ENCODE assay signal across 11 cellular contexts in genomic region chr9:129868571-129869486, GRCh38. TPM values are rescaled to one million over a fixed set of nuclear protein-coding genes. Genes with fewer than 3 reads are reported as not detected.
DNase-seq lines count a peak whose midpoint lies in the region; ATAC-seq, FAIRE-seq and TF ChIP-seq lines count a peak whose summit lies in the region.
"Had no signal": no experiment of that assay in that cellular context is flagged by ENCODE, and none has a peak within 500 bp of the region (broad histone marks: within the 10 kb centered on the region; RNA-seq: fewer than 3 reads in every experiment).

No MANE protein-coding gene starts in this region.

- no peak for TF ChIP-seq EP300 in upper lobe of left lung (IDR thresholded peaks at IDR 0.05)

- no peak for FAIRE-seq in HTR-8/SVneo (lab: Jason Lieb, UNC)
- FAIRE-seq: A204.1 had no signal

- TF ChIP-seq CTCF in osteoblast (IDR thresholded peaks at IDR 0.05; ENCODE audit: extremely low read depth, low read depth, low read length) (no peak), upper lobe of left lung (IDR thresholded peaks at IDR 0.05) (no peak)

- intact Hi-C loops in Right ventricle myocardium superior (cut with DNase I) (no loop called here), cardiac septum (cut with DNase I) (no loop called here)

- no peaks in the 10 kb centered on the region for H3K4me1 ChIP-seq in osteoblast (ENCODE audit: insufficient read depth, low read length)
- H3K4me1 ChIP-seq in upper lobe of left lung = no peaks in the 10 kb centered on the region

- H3K27me3 ChIP-seq in osteoblast (ENCODE audit: insufficient read depth, low read length) (no peaks in the 10 kb centered on the region), upper lobe of left lung (no peaks in the 10 kb centered on the region)

- DNase-seq in Right ventricle myocardium superior (no peak), cardiac septum (ENCODE audit: low spot score) (no peak), osteoblast (ENCODE audit: insufficient read length, low spot score, missing footprints) (peak; percentile 74), upper lobe of left lung (peak; percentile 55 to 90), HTR-8/SVneo (ENCODE audit: insufficient read length, low spot score) (no peak), UCSD-AML1 (lab: John Stamatoyannopoulos, UW; ENCODE audit: unreplicated experiment) (no peak)
- DNase-seq in activated naive CD4-positive, alpha-beta T cell treated with anti-CD3 and anti-CD28 coated beads, Interleukin-2, amount 50 U/mL, for 16 hours = peak; percentile 83
- DNase-seq: cortex of kidney had no signal

- no peak for TF ChIP-seq POLR2A in upper lobe of left lung (IDR thresholded peaks at IDR 0.05)

- no peaks in the 10 kb centered on the region for H3K9me3 ChIP-seq in osteoblast (ENCODE audit: low read depth, low read length)
- H3K9me3 ChIP-seq in upper lobe of left lung = no peaks in the 10 kb centered on the region
- H3K9me3 ChIP-seq: thoracic aorta had no signal

- H3K27ac ChIP-seq in osteoblast (ENCODE audit: low read depth, low read length) (no peak overlapping the region), upper lobe of left lung (peak overlapping the region in 2 of 4 donors; percentile 53 to 75)
- H3K27ac ChIP-seq: thoracic aorta had no signal

- H2AFZ ChIP-seq in osteoblast (ENCODE audit: low read length) = no peak overlapping the region

- H3K79me2 ChIP-seq in osteoblast (ENCODE audit: insufficient read depth, low read length) = no peaks in the 10 kb centered on the region

- no peaks in the 10 kb centered on the region for H4K20me1 ChIP-seq in osteoblast (ENCODE audit: insufficient read depth, low read length)

- H3K36me3 ChIP-seq in osteoblast (ENCODE audit: insufficient read depth, low read length) (peaks cover 27% of the 10 kb centered on the region), upper lobe of left lung (peaks cover 0 to 45% (median 24%) of the 10 kb centered on the region in 4 donors)

- 81 to 98% methylated on average over 15 to 33 of the region's 34 CpGs for WGBS in upper lobe of left lung, 2 donors

- no peak overlapping the region for H3K4me3 ChIP-seq in osteoblast (ENCODE audit: insufficient read depth, low read length)
- no peak overlapping the region for H3K4me3 ChIP-seq in upper lobe of left lung
- H3K4me3 ChIP-seq: thoracic aorta had no signal

- H3K4me2 ChIP-seq in osteoblast (ENCODE audit: insufficient read depth, low read length) = no peak overlapping the region

- ATAC-seq in Right ventricle myocardium superior (ENCODE audit: poor library complexity) (peak; percentile 17), upper lobe of left lung (ENCODE audit: low FRiP score in 2 of 2) (peak; percentile 45 to 58), GM19467 (IDR thresholded peaks at IDR 0.05; ENCODE audit: unreplicated experiment) (no peak)

RNA-seq across cellular contexts. Expression of gene USP20, which starts 33.6 kb away (rescaled TPM):
- total RNA-seq in Right ventricle myocardium superior = 10.4 TPM
- total RNA-seq in cardiac septum = 16.0 TPM
- total RNA-seq in osteoblast = 9.1 and 10.5 TPM in 2 replicates
- 10 to 100 TPM; 17.3 to 75.4 (median 26.2) TPM for total RNA-seq in upper lobe of left lung

RNA-seq across cellular contexts. Expression of gene C9orf78, which starts 33.8 kb away (rescaled TPM):
- 31.4 TPM for total RNA-seq in Right ventricle myocardium superior
- total RNA-seq in cardiac septum = 30.7 TPM
- total RNA-seq in osteoblast = 30.8 and 41.0 TPM in 2 replicates
- total RNA-seq in upper lobe of left lung = 10 to 100 TPM; 17.8 to 66.6 (median 36.5) TPM

RNA-seq across cellular contexts. Expression of gene TOR1A, which starts 44.9 kb away (rescaled TPM):
- 12.0 TPM for total RNA-seq in Right ventricle myocardium superior
- total RNA-seq in cardiac septum = 14.0 TPM
- total RNA-seq in osteoblast = 52.1 and 52.5 TPM in 2 replicates
- total RNA-seq in upper lobe of left lung = 10 to 100 TPM; 15.6 to 56.5 (median 34.7) TPM

Comparison
In these comparisons a context has a peak if more than half of its experiments do, and no peak if none do; other contexts are left out.
1. DNase-seq: peak in activated naive CD4-positive, alpha-beta T cell treated with anti-CD3 and anti-CD28 coated beads, Interleukin-2, amount 50 U/mL, for 16 hours (single experiment), osteoblast (single experiment) and upper lobe of left lung (2 of 2); none in Right ventricle myocardium superior (single experiment), cardiac septum (single experiment), HTR-8/SVneo (single experiment) and UCSD-AML1 (single experiment).